1 cellular context compared by ENCODE assay signal in genomic region chr12:49764126-49764525, GRCh38.
TF ChIP-seq lines count a peak whose summit lies in the region.

No MANE protein-coding gene starts in this region.

TF ChIP-seq in SK-N-SH, 30 proteins besides CTCF, POLR2A, EP300 and RAD21 (continued from another document):
- TF ChIP-seq REST (IDR thresholded peaks at IDR 0.05; ENCODE audit: low read depth, low read length): no peak
